Comparison of ENCODE assay signal across 8 cellular contexts in the genomic region with DNA sequence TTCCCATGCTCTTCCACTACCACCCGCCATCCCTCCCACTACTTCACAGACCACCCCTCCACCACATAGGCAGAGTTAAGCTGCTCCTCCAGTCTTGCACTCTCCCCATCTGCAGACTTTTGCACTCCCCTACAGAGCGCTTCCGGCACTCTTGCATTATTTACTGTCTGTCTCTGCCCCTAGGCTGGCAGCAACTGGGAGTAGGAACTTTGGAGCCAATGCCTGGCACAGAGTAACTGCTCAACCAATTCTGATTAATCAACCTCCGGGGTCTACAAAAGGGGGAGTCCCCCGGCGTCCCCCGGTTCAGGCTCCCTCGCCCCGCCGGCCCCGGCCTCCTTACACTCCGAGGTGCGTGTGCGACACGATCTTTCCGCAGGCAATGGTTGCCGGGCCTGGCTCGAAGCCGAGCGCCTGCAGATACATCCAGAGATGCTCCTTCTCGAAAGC. TPM values are rescaled to one million over a fixed set of nuclear protein-coding genes. Genes with fewer than 3 reads are reported as not detected.
DNase-seq lines count a peak whose midpoint lies in the region; ATAC-seq lines count a peak whose summit lies in the region.

No MANE protein-coding gene starts in this region.

- peak overlapping the region; percentile 82 for H3K27ac ChIP-seq in BLaER1
- H3K27ac ChIP-seq in skeletal muscle tissue (ENCODE audit: low read depth, low read length) = peak overlapping the region; percentile 86

- H3K27me3 ChIP-seq in BLaER1 (no peaks in the 10 kb centered on the region), adipocyte (replicated peaks; ENCODE audit: control insufficient read depth, insufficient read depth, low read length) (no peaks in the 10 kb centered on the region), skeletal muscle tissue (ENCODE audit: control insufficient read depth in 3 of 3, insufficient read depth in 3 of 3, low read length in 3 of 3) (no peaks in the 10 kb centered on the region)

- peaks cover 34% of the 10 kb centered on the region for H3K36me3 ChIP-seq in BLaER1
- H3K36me3 ChIP-seq in adipocyte (ENCODE audit: control insufficient read depth, insufficient read depth, low read length, severe bottlenecking) = no peaks in the 10 kb centered on the region
- no peaks in the 10 kb centered on the region for H3K36me3 ChIP-seq in skeletal muscle tissue (ENCODE audit: control insufficient read depth in 3 of 3, insufficient read depth in 3 of 3, low read length in 3 of 3)

- H3K4me1 ChIP-seq in BLaER1 (peaks cover 37% of the 10 kb centered on the region), adipocyte (ENCODE audit: control insufficient read depth, insufficient read depth, low read length) (peaks cover 10% of the 10 kb centered on the region), skeletal muscle tissue (ENCODE audit: control insufficient read depth in 3 of 3, insufficient read depth in 3 of 3, low read length in 3 of 3) (peaks cover 8 to 14% (median 9%) of the 10 kb centered on the region in 3 donors)

- ATAC-seq in GM19043 (IDR thresholded peaks at IDR 0.05; ENCODE audit: low read depth, unreplicated experiment) = peak; percentile 32
- peak; percentile 36 for ATAC-seq in HG03159 (IDR thresholded peaks at IDR 0.05; ENCODE audit: unreplicated experiment)

- peak overlapping the region; percentile 86 for H3K4me3 ChIP-seq in BLaER1
- peak overlapping the region; percentile 92 for H3K4me3 ChIP-seq in adipocyte (ENCODE audit: low read length)
- peak overlapping the region; percentile 88 to 95 (median 95) for H3K4me3 ChIP-seq in skeletal muscle tissue (ENCODE audit: low read length in 3 of 3)

- H4K20me1 ChIP-seq in BLaER1 = peaks cover 35% of the 10 kb centered on the region

- H3K9me3 ChIP-seq in BLaER1 (no peaks in the 10 kb centered on the region), adipocyte (ENCODE audit: control insufficient read depth, low read length) (no peaks in the 10 kb centered on the region), skeletal muscle tissue (ENCODE audit: control insufficient read depth in 3 of 3, low read length in 3 of 3) (no peaks in the 10 kb centered on the region)

- H3K9ac ChIP-seq in BLaER1 (peak overlapping the region; percentile 89), adipocyte (ENCODE audit: low read length) (peak overlapping the region; percentile 88), skeletal muscle tissue (ENCODE audit: low read depth in 1 of 3, low read length in 3 of 3) (peak overlapping the region; percentile 84 to 91 (median 89))

- DNase-seq in RPMI8226 (peak; percentile 51), adipocyte (ENCODE audit: low read depth) (peak; percentile 40), hepatic stellate cell (ENCODE audit: low spot score) (peak; percentile 31), H4 (ENCODE audit: low spot score) (no peak)

- peak overlapping the region; percentile 89 for H3K4me2 ChIP-seq in BLaER1

RNA-seq across cellular contexts. Expression of a gene that starts 0.5 kb away (rescaled TPM):
- 10.4 TPM for total RNA-seq in skeletal muscle tissue
- total RNA-seq in H4 (2014; rRNA removed; shearing (Covaris generic)) = 16.5 and 17.3 TPM in 2 replicates

RNA-seq across cellular contexts. Expression of a gene that starts 25.1 kb away (rescaled TPM):
- 72.5 TPM for total RNA-seq in skeletal muscle tissue
- 24.4 and 24.9 TPM in 2 replicates for total RNA-seq in H4 (2014; rRNA removed; shearing (Covaris generic))

RNA-seq across cellular contexts. Expression of a gene that starts 53.0 kb away (rescaled TPM):
- 56.4 TPM for total RNA-seq in skeletal muscle tissue
- 29.4 and 59.0 TPM in 2 replicates for total RNA-seq in H4 (2014; rRNA removed; shearing (Covaris generic))
